Comparison of ENCODE assay signal across 1 cellular context in the genomic region with DNA sequence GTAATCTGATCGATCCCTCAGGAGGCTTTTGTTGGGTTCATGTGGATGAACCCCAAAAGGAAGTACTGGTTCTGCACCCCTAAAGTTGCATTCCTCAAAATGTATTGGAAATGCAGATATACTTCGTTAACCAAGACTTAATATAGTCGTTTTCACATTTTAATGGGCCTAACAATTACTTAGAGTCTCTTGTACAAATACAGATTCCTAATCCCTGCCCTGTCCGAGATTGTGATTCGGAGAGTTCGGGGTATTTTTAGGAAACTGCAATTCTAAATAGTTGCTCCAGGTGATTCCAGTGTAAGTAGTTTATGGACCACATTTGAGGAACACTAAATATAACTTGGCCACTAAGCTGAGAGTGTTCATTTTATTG.
TF ChIP-seq lines count a peak whose summit lies in the region.

No MANE protein-coding gene starts in this region.

TF ChIP-seq in WTC11, 78 proteins besides CTCF, POLR2A, EP300 and RAD21 (continued from another document):
- TF ChIP-seq, protein P1, sequence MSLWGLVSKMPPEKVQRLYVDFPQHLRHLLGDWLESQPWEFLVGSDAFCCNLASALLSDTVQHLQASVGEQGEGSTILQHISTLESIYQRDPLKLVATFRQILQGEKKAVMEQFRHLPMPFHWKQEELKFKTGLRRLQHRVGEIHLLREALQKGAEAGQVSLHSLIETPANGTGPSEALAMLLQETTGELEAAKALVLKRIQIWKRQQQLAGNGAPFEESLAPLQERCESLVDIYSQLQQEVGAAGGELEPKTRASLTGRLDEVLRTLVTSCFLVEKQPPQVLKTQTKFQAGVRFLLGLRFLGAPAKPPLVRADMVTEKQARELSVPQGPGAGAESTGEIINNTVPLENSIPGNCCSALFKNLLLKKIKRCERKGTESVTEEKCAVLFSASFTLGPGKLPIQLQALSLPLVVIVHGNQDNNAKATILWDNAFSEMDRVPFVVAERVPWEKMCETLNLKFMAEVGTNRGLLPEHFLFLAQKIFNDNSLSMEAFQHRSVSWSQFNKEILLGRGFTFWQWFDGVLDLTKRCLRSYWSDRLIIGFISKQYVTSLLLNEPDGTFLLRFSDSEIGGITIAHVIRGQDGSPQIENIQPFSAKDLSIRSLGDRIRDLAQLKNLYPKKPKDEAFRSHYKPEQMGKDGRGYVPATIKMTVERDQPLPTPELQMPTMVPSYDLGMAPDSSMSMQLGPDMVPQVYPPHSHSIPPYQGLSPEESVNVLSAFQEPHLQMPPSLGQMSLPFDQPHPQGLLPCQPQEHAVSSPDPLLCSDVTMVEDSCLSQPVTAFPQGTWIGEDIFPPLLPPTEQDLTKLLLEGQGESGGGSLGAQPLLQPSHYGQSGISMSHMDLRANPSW (CRISPR knock-in tag; conservative IDR thresholded peaks at IDR 0.05; ENCODE audit: low read depth): no peak
- no peak for TF ChIP-seq CREB1 (CRISPR knock-in tag; IDR thresholded peaks at IDR 0.05)
- TF ChIP-seq, protein P2, sequence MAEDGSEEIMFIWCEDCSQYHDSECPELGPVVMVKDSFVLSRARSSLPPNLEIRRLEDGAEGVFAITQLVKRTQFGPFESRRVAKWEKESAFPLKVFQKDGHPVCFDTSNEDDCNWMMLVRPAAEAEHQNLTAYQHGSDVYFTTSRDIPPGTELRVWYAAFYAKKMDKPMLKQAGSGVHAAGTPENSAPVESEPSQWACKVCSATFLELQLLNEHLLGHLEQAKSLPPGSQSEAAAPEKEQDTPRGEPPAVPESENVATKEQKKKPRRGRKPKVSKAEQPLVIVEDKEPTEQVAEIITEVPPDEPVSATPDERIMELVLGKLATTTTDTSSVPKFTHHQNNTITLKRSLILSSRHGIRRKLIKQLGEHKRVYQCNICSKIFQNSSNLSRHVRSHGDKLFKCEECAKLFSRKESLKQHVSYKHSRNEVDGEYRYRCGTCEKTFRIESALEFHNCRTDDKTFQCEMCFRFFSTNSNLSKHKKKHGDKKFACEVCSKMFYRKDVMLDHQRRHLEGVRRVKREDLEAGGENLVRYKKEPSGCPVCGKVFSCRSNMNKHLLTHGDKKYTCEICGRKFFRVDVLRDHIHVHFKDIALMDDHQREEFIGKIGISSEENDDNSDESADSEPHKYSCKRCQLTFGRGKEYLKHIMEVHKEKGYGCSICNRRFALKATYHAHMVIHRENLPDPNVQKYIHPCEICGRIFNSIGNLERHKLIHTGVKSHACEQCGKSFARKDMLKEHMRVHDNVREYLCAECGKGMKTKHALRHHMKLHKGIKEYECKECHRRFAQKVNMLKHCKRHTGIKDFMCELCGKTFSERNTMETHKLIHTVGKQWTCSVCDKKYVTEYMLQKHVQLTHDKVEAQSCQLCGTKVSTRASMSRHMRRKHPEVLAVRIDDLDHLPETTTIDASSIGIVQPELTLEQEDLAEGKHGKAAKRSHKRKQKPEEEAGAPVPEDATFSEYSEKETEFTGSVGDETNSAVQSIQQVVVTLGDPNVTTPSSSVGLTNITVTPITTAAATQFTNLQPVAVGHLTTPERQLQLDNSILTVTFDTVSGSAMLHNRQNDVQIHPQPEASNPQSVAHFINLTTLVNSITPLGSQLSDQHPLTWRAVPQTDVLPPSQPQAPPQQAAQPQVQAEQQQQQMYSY (CRISPR knock-in tag; IDR thresholded peaks at IDR 0.05): no peak
- TF ChIP-seq, protein P3, sequence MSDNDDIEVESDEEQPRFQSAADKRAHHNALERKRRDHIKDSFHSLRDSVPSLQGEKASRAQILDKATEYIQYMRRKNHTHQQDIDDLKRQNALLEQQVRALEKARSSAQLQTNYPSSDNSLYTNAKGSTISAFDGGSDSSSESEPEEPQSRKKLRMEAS (CRISPR knock-in tag; IDR thresholded peaks at IDR 0.05): no peak
- TF ChIP-seq, protein P4, sequence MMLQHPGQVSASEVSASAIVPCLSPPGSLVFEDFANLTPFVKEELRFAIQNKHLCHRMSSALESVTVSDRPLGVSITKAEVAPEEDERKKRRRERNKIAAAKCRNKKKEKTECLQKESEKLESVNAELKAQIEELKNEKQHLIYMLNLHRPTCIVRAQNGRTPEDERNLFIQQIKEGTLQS (CRISPR knock-in tag; conservative IDR thresholded peaks at IDR 0.05): no peak
